ENCODE assay signal across 16 cellular contexts in genomic region chr1:31005198-31005597, GRCh38.
"Had no signal": no experiment of that assay in that cellular context is flagged by ENCODE, and none has a peak within 500 bp of the region (broad histone marks: within the 10 kb centered on the region; RNA-seq: fewer than 3 reads in every experiment).

No MANE protein-coding gene starts in this region.

- H3K9ac ChIP-seq: parathyroid adenoma had no signal

- H3K36me3 ChIP-seq: right atrium auricular region had no signal

- H3K9me3 Mint-ChIP-seq: neural crest cell; stimulated activated naive B cell treated with anti-CD40 and anti-IgM and Interleukin-4, amounts not matched to agents 10 μg/mL and 1 μg/mL and 100 μg/mL, for 72 hours had no signal

- FAIRE-seq: frontal cortex, kidney had no signal

- H3K9me3 ChIP-seq: left ventricle myocardium inferior, right atrium auricular region, upper lobe of left lung had no signal

- H3K4me3 ChIP-seq: coronary artery, heart right ventricle, left ventricle myocardium inferior, right atrium auricular region, upper lobe of left lung had no signal

- H3K27ac ChIP-seq: coronary artery, left ventricle myocardium inferior, parathyroid adenoma, right atrium auricular region, upper lobe of left lung had no signal

- ATAC-seq: SK-N-SH treated with all-trans-retinoic acid at 6 μM for 48 hours; stimulated activated naive B cell treated with anti-CD40 and anti-IgM and Interleukin-4, amounts not matched to agents 10 μg/mL and 1 μg/mL and 100 μg/mL, for 72 hours had no signal

- H3K4me3 Mint-ChIP-seq: neural crest cell had no signal

- H3K27me3 Mint-ChIP-seq: stimulated activated naive B cell treated with anti-CD40 and anti-IgM and Interleukin-4, amounts not matched to agents 10 μg/mL and 1 μg/mL and 100 μg/mL, for 72 hours had no signal

- H3K27me3 ChIP-seq: heart right ventricle, right atrium auricular region, upper lobe of left lung had no signal

- DNase-seq: activated CD4-positive, alpha-beta T cell treated with anti-CD3 and anti-CD28 coated beads, Interleukin-2, amount 50 U/mL, for 1 hour; activated gamma-delta T cell treated with Interleukin-2 at 50 U/mL for 16 hours; activated T-cell treated with anti-CD3 and anti-CD28 coated beads, Interleukin-2, amount 50 U/mL, for 1 hour; effector CD4-positive, alpha-beta T cell; heart right ventricle; kidney; left ventricle myocardium inferior; mesendoderm; stimulated activated naive B cell treated with anti-CD40 and anti-IgM and Interleukin-4, amounts not matched to agents 10 μg/mL and 1 μg/mL and 100 μg/mL, for 72 hours; upper lobe of left lung had no signal

- H2AFZ ChIP-seq: parathyroid adenoma had no signal
